ENCODE assay signal across 29 cellular contexts in genomic region chr1:85074365-85074964, GRCh38.
"Had no signal": no experiment of that assay in that cellular context is flagged by ENCODE, and none has a peak within 500 bp of the region (broad histone marks: within the 10 kb centered on the region; RNA-seq: fewer than 3 reads in every experiment).

No MANE protein-coding gene starts in this region.

- FAIRE-seq: astrocyte, bronchial epithelial cell had no signal

- H3K4me1 ChIP-seq: gastrocnemius medialis, heart right ventricle had no signal

- H3K27ac ChIP-seq: brain microvascular endothelial cell, coronary artery, dorsolateral prefrontal cortex, gastrocnemius medialis, heart right ventricle, hepatocyte had no signal

- ATAC-seq: activated CD4-positive, alpha-beta T cell treated with anti-CD3 and anti-CD28 coated beads for 36 hours; activated CD8-positive, alpha-beta T cell treated with anti-CD3 and anti-CD28 coated beads for 36 hours; activated T-cell treated with anti-CD3 and anti-CD28 coated beads, Interleukin-2, amount 50 U/mL, for 4 hours; activated T-helper 17 cell treated with anti-CD3 and anti-CD28 coated beads, Interleukin-2, amount 50 U/mL, for 72 hours; esophagus mucosa; gastrocnemius medialis; heart right ventricle had no signal

- DNase-seq: activated CD4-positive, alpha-beta T cell treated with anti-CD3 and anti-CD28 coated beads for 36 hours; activated CD4-positive, alpha-beta T cell treated with anti-CD3 and anti-CD28 coated beads, Interleukin-2, amount 50 U/mL, for 1 hour; activated CD4-positive, alpha-beta T cell treated with anti-CD3 and anti-CD28 coated beads, Interleukin-2, amount 50 U/mL, for 48 hours; activated CD4-positive, CD25-positive, alpha-beta regulatory T cell; activated CD4-positive, CD25-positive, alpha-beta regulatory T cell treated with anti-CD3 and anti-CD28 coated beads, Interleukin-2, amount 50 U/mL, for 72 hours; activated CD8-positive, alpha-beta memory T cell treated with anti-CD3 and anti-CD28 coated beads for 24 hours; activated CD8-positive, alpha-beta T cell treated with anti-CD3 and anti-CD28 coated beads for 36 hours; activated effector memory CD4-positive, alpha-beta T cell treated with Interleukin-2 at 50 U/mL for 16 hours; activated gamma-delta T cell treated with Interleukin-2 at 50 U/mL for 16 hours; activated naive CD4-positive, alpha-beta T cell treated with anti-CD3 and anti-CD28 coated beads, Interleukin-2, amount 50 U/mL, for 16 hours; activated naive CD4-positive, alpha-beta T cell treated with Interleukin-2 at 50 U/mL for 16 hours; activated T-cell treated with anti-CD3 and anti-CD28 coated beads, Interleukin-2, amount 50 U/mL, for 4 hours; amniotic stem cell; anterior cingulate cortex; brain microvascular endothelial cell; dorsolateral prefrontal cortex; effector memory CD4-positive, alpha-beta T cell; endodermal cell; foreskin fibroblast; gastrocnemius medialis; glutamatergic neuron; heart right ventricle; T-helper 2 cell had no signal

- H3K27me3 ChIP-seq: brain microvascular endothelial cell, gastrocnemius medialis, heart right ventricle, hepatocyte had no signal
